Comparison of ENCODE assay signal across 9 cellular contexts in the genomic region with DNA sequence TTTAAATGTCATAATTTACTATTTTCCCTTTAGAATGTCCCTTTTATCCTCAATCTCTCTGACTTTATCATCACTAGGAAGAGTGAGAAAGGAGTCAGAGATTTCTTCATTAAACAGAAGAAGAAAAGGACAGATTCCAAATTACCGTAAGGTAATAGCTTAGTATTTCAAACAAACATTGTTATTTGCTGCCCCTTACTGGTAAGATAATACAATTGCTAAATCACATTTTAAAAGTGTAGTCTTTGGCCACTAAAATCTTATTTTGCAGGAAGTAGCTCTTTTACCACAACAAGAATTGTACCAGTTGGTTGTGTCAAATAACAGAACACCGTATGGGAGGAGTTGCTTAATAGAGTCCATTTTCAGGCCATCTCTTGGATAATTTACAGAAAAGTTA.
DNase-seq lines count a peak whose midpoint lies in the region; ATAC-seq and FAIRE-seq lines count a peak whose summit lies in the region.
"Had no signal": no experiment of that assay in that cellular context is flagged by ENCODE, and none has a peak within 500 bp of the region (broad histone marks: within the 10 kb centered on the region; RNA-seq: fewer than 3 reads in every experiment).

No MANE protein-coding gene starts in this region.

- ATAC-seq in HG02973 (IDR thresholded peaks at IDR 0.05; ENCODE audit: unreplicated experiment), result peak; percentile 48

- H3K27ac ChIP-seq in SK-N-MC, result peak overlapping the region; percentile 94; the same call in 1 of the 2 replicates
- H3K27ac ChIP-seq: BLaER1 treated with 17β-estradiol and CSF1 and Interleukin-3, amounts not matched to agents 10 nM and 100 nM had no signal

- FAIRE-seq in urothelium cell line (lab: Jason Lieb, UNC), result no peak

- DNase-seq in DMS53 (lab: John Stamatoyannopoulos, UW), result peak; percentile 29
- DNase-seq in DMS53 treated with DMSO at 0.1 percent for 48 hours (lab: John Stamatoyannopoulos, UW; ENCODE audit: unreplicated experiment), result no peak
- DNase-seq in SK-N-MC (ENCODE audit: low read depth, low spot score), result no peak
- DNase-seq in germinal center (ENCODE audit: low spot score), result peak; percentile 33
- peak; percentile 14 for DNase-seq in urothelium cell line (ENCODE audit: low spot score)
- DNase-seq in GM19240 (ENCODE audit: insufficient read length, low spot score), result no peak
- DNase-seq in activated naive CD4-positive, alpha-beta T cell treated with Interleukin-2 at 50 U/mL for 16 hours, result no peak

- peak overlapping the region; percentile 6 for H3K9ac ChIP-seq in SK-N-MC (ENCODE audit: insufficient read length)
- H3K9ac ChIP-seq: BLaER1 treated with 17β-estradiol and CSF1 and Interleukin-3, amounts not matched to agents 10 nM and 100 nM had no signal

- H3K9me3 ChIP-seq in SK-N-MC (ENCODE audit: low read depth, low read length), result peaks cover 3% of the 10 kb centered on the region; the same call in 1 of the 2 replicates
- H3K9me3 ChIP-seq: BLaER1 treated with 17β-estradiol and CSF1 and Interleukin-3, amounts not matched to agents 10 nM and 100 nM had no signal

- H3K36me3 ChIP-seq in SK-N-MC (ENCODE audit: insufficient read depth, low read length), result 0 out of 2 replicates have a peak, but pooled peaks cover 4% of the 10 kb centered on the region
- H3K36me3 ChIP-seq: BLaER1 treated with 17β-estradiol and CSF1 and Interleukin-3, amounts not matched to agents 10 nM and 100 nM had no signal

- 0 out of 2 replicates have a peak overlapping the region, but pooled peaks have one; percentile 9 for H3K4me3 ChIP-seq in SK-N-MC
- H3K4me3 ChIP-seq: BLaER1 treated with 17β-estradiol and CSF1 and Interleukin-3, amounts not matched to agents 10 nM and 100 nM had no signal

Comparison
In these comparisons a context has a peak if more than half of its experiments do, and no peak if none do; other contexts are left out.
1. DNase-seq: peak in DMS53 (single experiment), germinal center (single experiment) and urothelium cell line (single experiment); none in DMS53 treated with DMSO at 0.1 percent for 48 hours (single experiment), SK-N-MC (single experiment), GM19240 (single experiment) and activated naive CD4-positive, alpha-beta T cell treated with Interleukin-2 at 50 U/mL for 16 hours (single experiment).